ENCODE assay signal across 2 cellular contexts in the genomic region with DNA sequence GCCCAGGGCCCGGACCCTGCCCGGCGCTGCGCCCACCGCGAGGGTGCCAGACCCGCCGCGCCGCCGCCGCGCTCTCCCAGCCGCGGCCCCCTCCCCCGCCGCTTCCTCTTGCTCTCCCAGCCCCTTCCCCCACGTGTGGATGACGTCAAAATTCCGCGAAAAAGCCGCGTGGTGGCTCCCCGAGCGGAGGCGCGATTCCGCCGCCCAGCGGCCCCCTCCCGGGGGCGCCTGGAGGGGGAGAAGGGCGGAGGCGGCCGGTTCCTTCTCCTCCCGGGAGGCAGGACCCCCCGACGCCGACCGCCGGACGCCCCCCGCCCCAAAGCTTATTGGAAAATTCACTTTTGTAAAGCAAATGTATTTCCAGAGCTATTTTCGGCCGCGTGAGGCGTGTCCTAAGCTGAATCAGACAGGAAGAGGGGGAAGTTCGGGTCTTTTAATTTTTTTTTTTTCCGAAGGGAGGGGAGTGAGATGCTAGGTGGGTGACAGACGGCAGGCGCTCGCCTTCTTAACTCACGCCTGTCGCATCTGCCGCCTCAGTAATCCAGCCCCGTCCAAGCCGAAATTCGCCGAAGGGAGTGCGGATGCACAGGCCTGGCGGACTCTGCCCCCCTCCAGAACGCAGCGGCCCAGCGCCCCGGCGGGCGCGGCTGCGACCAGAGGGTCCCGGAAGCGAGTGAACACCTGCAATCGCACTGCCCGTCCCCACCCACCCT.
TF ChIP-seq lines count a peak whose summit lies in the region.

No MANE protein-coding gene starts in this region.

TF ChIP-seq in IMR-90, 13 proteins besides CTCF, POLR2A, EP300 and RAD21:
- TF ChIP-seq, protein P1, sequence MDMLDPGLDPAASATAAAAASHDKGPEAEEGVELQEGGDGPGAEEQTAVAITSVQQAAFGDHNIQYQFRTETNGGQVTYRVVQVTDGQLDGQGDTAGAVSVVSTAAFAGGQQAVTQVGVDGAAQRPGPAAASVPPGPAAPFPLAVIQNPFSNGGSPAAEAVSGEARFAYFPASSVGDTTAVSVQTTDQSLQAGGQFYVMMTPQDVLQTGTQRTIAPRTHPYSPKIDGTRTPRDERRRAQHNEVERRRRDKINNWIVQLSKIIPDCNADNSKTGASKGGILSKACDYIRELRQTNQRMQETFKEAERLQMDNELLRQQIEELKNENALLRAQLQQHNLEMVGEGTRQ (IDR thresholded peaks at IDR 0.05; ENCODE audit: low read depth, low read length), result peak; percentile 36; the same call in 1 of the 2 replicates
- TF ChIP-seq SMC3 (IDR thresholded peaks at IDR 0.05; ENCODE audit: low read depth, low read length), result no peak

TF ChIP-seq in HepG2, 621 proteins besides CTCF, POLR2A, EP300 and RAD21:
- TF ChIP-seq ZNF496 (CRISPR knock-in tag; IDR thresholded peaks at IDR 0.05; ENCODE audit: insufficient replicate concordance), result no peak
- TF ChIP-seq EZH2 (conservative IDR thresholded peaks at IDR 0.05; ENCODE audit: low read depth, low read length), result 0 out of 2 replicates have a peak, but pooled peaks have one; percentile 29
